Comparison of ENCODE assay signal across 8 cellular contexts in genomic region chr3:77254967-77255831, GRCh38.
DNase-seq lines count a peak whose midpoint lies in the region; ATAC-seq, FAIRE-seq and TF ChIP-seq lines count a peak whose summit lies in the region.

No MANE protein-coding gene starts in this region.

- peak; percentile 96 for FAIRE-seq in A204.1 (lab: Jason Lieb, UNC)

- DNase-seq in NCI-H2029 treated with DMSO at 0.1 percent for 48 hours (lab: John Stamatoyannopoulos, UW) (peak; percentile 18), WTC11 (ENCODE audit: low spot score) (peak; percentile 45), left ventricle myocardium inferior (no peak), skeletal muscle cell (ENCODE audit: low read depth) (peak; percentile 16)
- no peak for DNase-seq in activated CD8-positive, alpha-beta memory T cell treated with anti-CD3 and anti-CD28 coated beads, Interleukin-2, amount 10 ng/mL, durations not matched to agents 7 days and 5 days

- H3K27ac ChIP-seq in left ventricle myocardium inferior (replicated peaks): no peak overlapping the region

- intact Hi-C loops in left ventricle myocardium inferior (cut with micrococcal nuclease): loop anchor here (5.0 kb wide), 1 partner anchor 213 kb away; the partner anchor contains the start of gene ROBO2

- H3K4me3 Mint-ChIP-seq in WTC11: no peak overlapping the region
- no peak overlapping the region for H3K4me3 Mint-ChIP-seq in activated CD8-positive, alpha-beta memory T cell treated with anti-CD3 and anti-CD28 coated beads, Interleukin-2, amount 10 ng/mL, durations not matched to agents 7 days and 5 days

- H3K36me3 Mint-ChIP-seq in WTC11: no peaks in the 10 kb centered on the region
- H3K36me3 Mint-ChIP-seq in activated CD8-positive, alpha-beta memory T cell treated with anti-CD3 and anti-CD28 coated beads, Interleukin-2, amount 10 ng/mL, durations not matched to agents 7 days and 5 days: no peaks in the 10 kb centered on the region

- H3K4me1 Mint-ChIP-seq in WTC11: peaks cover 20% of the 10 kb centered on the region
- no peaks in the 10 kb centered on the region for H3K4me1 Mint-ChIP-seq in activated CD8-positive, alpha-beta memory T cell treated with anti-CD3 and anti-CD28 coated beads, Interleukin-2, amount 10 ng/mL, durations not matched to agents 7 days and 5 days

- no peaks in the 10 kb centered on the region for H3K36me3 ChIP-seq in left ventricle myocardium inferior

- no peak overlapping the region for H3K27ac Mint-ChIP-seq in WTC11
- no peak overlapping the region for H3K27ac Mint-ChIP-seq in activated CD8-positive, alpha-beta memory T cell treated with anti-CD3 and anti-CD28 coated beads, Interleukin-2, amount 10 ng/mL, durations not matched to agents 7 days and 5 days

- H3K9me3 Mint-ChIP-seq in WTC11: peaks cover 5% of the 10 kb centered on the region; the same call in 1 of the 2 replicates
- H3K9me3 Mint-ChIP-seq in activated CD8-positive, alpha-beta memory T cell treated with anti-CD3 and anti-CD28 coated beads, Interleukin-2, amount 10 ng/mL, durations not matched to agents 7 days and 5 days (ENCODE audit: low read depth): peaks cover 12% of the 10 kb centered on the region

- H3K9me3 ChIP-seq in left ventricle myocardium inferior (replicated peaks): no peaks in the 10 kb centered on the region

- H3K27me3 Mint-ChIP-seq in WTC11 (ENCODE audit: low read depth): no peaks in the 10 kb centered on the region
- H3K27me3 Mint-ChIP-seq in activated CD8-positive, alpha-beta memory T cell treated with anti-CD3 and anti-CD28 coated beads, Interleukin-2, amount 10 ng/mL, durations not matched to agents 7 days and 5 days: no peaks in the 10 kb centered on the region

- peak; percentile 66 for ATAC-seq in HG02870 (IDR thresholded peaks at IDR 0.05; ENCODE audit: unreplicated experiment)
- ATAC-seq in WTC11: peak; percentile 87
- no peak for ATAC-seq in activated CD8-positive, alpha-beta memory T cell treated with anti-CD3 and anti-CD28 coated beads, Interleukin-2, amount 10 ng/mL, durations not matched to agents 7 days and 5 days

- TF ChIP-seq CTCF in GM12874 (IDR thresholded peaks at IDR 0.05; ENCODE audit: insufficient read depth, low read depth, low read length) (peak; percentile 59; the same call in 1 of the 2 replicates), WTC11 (IDR thresholded peaks at IDR 0.05) (peak; percentile 77), left ventricle myocardium inferior (IDR thresholded peaks at IDR 0.05; ENCODE audit: borderline replicate concordance) (peak; percentile 74)

- H3K4me3 ChIP-seq in left ventricle myocardium inferior (no peak overlapping the region), skeletal muscle cell (ENCODE audit: low read depth, low read length) (no peak overlapping the region)

- H3K4me1 ChIP-seq in left ventricle myocardium inferior: no peaks in the 10 kb centered on the region

- POLR2A ChIA-PET in WTC11 (lab: Charles Lee): no interaction called here

- H3K27me3 ChIP-seq in left ventricle myocardium inferior (ENCODE audit: low read depth): no peaks in the 10 kb centered on the region

- CTCF ChIA-PET in WTC11 (lab: Charles Lee): interaction anchor here (3.9 kb wide), 1 partner anchor 216 kb away, joined by 23 read pairs; the partner anchor contains the start of gene ROBO2
- CTCF ChIA-PET in activated CD8-positive, alpha-beta memory T cell treated with anti-CD3 and anti-CD28 coated beads, Interleukin-2, amount 10 ng/mL, durations not matched to agents 7 days and 5 days (lab: Charles Lee): no interaction called here

TF ChIP-seq in WTC11, 78 proteins besides CTCF, POLR2A, EP300 and RAD21:
- TF ChIP-seq, protein P1, sequence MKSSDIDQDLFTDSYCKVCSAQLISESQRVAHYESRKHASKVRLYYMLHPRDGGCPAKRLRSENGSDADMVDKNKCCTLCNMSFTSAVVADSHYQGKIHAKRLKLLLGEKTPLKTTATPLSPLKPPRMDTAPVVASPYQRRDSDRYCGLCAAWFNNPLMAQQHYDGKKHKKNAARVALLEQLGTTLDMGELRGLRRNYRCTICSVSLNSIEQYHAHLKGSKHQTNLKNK (CRISPR knock-in tag; IDR thresholded peaks at IDR 0.05): no peak
- TF ChIP-seq, protein P2, sequence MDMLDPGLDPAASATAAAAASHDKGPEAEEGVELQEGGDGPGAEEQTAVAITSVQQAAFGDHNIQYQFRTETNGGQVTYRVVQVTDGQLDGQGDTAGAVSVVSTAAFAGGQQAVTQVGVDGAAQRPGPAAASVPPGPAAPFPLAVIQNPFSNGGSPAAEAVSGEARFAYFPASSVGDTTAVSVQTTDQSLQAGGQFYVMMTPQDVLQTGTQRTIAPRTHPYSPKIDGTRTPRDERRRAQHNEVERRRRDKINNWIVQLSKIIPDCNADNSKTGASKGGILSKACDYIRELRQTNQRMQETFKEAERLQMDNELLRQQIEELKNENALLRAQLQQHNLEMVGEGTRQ (CRISPR knock-in tag; IDR thresholded peaks at IDR 0.05): peak; percentile 67
TF ChIP-seq in WTC11: peak in this region for 1.

Comparison
In these comparisons a context has a peak if more than half of its experiments do, and no peak if none do; other contexts are left out.
1. DNase-seq: peak in NCI-H2029 treated with DMSO at 0.1 percent for 48 hours (single experiment), WTC11 (single experiment) and skeletal muscle cell (single experiment); none in left ventricle myocardium inferior (single experiment) and activated CD8-positive, alpha-beta memory T cell treated with anti-CD3 and anti-CD28 coated beads, Interleukin-2, amount 10 ng/mL, durations not matched to agents 7 days and 5 days (single experiment).
2. Peak in every context shown above with its lines, with median percentiles within 50 percentile points of each other: CTCF ChIP-seq.